Comparison of ENCODE assay signal across 26 cellular contexts in genomic region chr14:104878582-104878981, GRCh38. TPM values are rescaled to one million over a fixed set of nuclear protein-coding genes. Genes with fewer than 3 reads are reported as not detected.
DNase-seq lines count a peak whose midpoint lies in the region; ATAC-seq, FAIRE-seq and TF ChIP-seq lines count a peak whose summit lies in the region.
"Had no signal": no experiment of that assay in that cellular context is flagged by ENCODE, and none has a peak within 500 bp of the region (broad histone marks: within the 10 kb centered on the region; RNA-seq: fewer than 3 reads in every experiment).

No MANE protein-coding gene starts in this region.

- H3K4me3 ChIP-seq in HepG2 (replicated peaks in 1 of 3; ENCODE audit: insufficient read depth in 1 of 3, low read depth in 2 of 3, low read length in 3 of 3) (no peak overlapping the region), right lobe of liver (no peak overlapping the region), right cardiac atrium (ENCODE audit: low read length) (no peak overlapping the region)
- H3K4me3 ChIP-seq: cardiac muscle cell, pancreas, SK-N-MC, tibial artery had no signal

- H3K27ac ChIP-seq in HepG2 (ENCODE audit: extremely low read length, insufficient read depth, low read length) = no peak overlapping the region
- H3K27ac ChIP-seq in right lobe of liver = no peak overlapping the region
- no peak overlapping the region for H3K27ac ChIP-seq in right cardiac atrium (ENCODE audit: low read length)
- H3K27ac ChIP-seq: cardiac muscle cell, KMS-11, pancreas, SK-N-MC, tibial artery had no signal

- H3K4me2 ChIP-seq in HepG2 (ENCODE audit: low read depth, low read length) = no peak overlapping the region
- H3K4me2 ChIP-seq: KMS-11 had no signal

- TF ChIP-seq EP300 in HepG2 (IDR thresholded peaks at IDR 0.05; ENCODE audit: low read depth in 2 of 2, low read length in 2 of 2) (no peak), HepG2 (CRISPR knock-in tag; IDR thresholded peaks at IDR 0.05; ENCODE audit: borderline replicate concordance) (no peak)

- 100% methylated on average over 8 of the region's 14 CpGs for WGBS in HepG2 (ENCODE audit: low lambda C conversion rate)
- WGBS in right lobe of liver (ENCODE audit: insufficient coverage, low coverage, low lambda C conversion rate, missing lambda C conversion rate) = no CpG with 5 or more reads among the region's 14 CpGs
- 93% methylated on average over 14 of the region's 14 CpGs for WGBS in right cardiac atrium

- ATAC-seq in HepG2 (no peak), right lobe of liver (no peak), right cardiac atrium (no peak)
- ATAC-seq: CD8-positive, alpha-beta T cell; naive thymus-derived CD4-positive, alpha-beta T cell; pancreas; PC-3; stimulated activated naive CD8-positive, alpha-beta T cell treated with anti-CD3 and anti-CD28 coated beads, Interleukin-15, Interleukin-2, amounts not matched to agents 100 U/mL and 50 U/mL, for 24 hours had no signal

- H3K27me3 ChIP-seq in HepG2 (ENCODE audit: control insufficient read depth in 1 of 2, insufficient read depth in 2 of 2, low read length in 2 of 2) (no peaks in the 10 kb centered on the region), right lobe of liver (no peaks in the 10 kb centered on the region), right cardiac atrium (ENCODE audit: control insufficient read depth, insufficient read depth) (no peaks in the 10 kb centered on the region)
- H3K27me3 ChIP-seq: cardiac muscle cell, pancreas, tibial artery had no signal

- TF ChIP-seq RAD21 in HepG2 (CRISPR knock-in tag; IDR thresholded peaks at IDR 0.05) = no peak

- H2AFZ ChIP-seq in HepG2 (ENCODE audit: low read length) = no peak overlapping the region

- H3K4me1 ChIP-seq in HepG2 (ENCODE audit: insufficient read depth, low read length) = no peaks in the 10 kb centered on the region
- H3K4me1 ChIP-seq in right lobe of liver = peaks cover 0 to 15% (median 4%) of the 10 kb centered on the region in 4 donors
- H3K4me1 ChIP-seq in right cardiac atrium (ENCODE audit: control insufficient read depth, insufficient read depth, low read length) = no peaks in the 10 kb centered on the region
- H3K4me1 ChIP-seq: pancreas had no signal

- CTCF ChIA-PET in HepG2 (lab: Yijun Ruan, JAX; ENCODE audit: low intra/inter-chr PET ratio, low total read pairs) = no interaction called here

- no peaks in the 10 kb centered on the region for H3K79me2 ChIP-seq in HepG2 (ENCODE audit: insufficient read depth, low read length)

- POLR2A ChIA-PET in HepG2 (lab: Yijun Ruan, JAX) = no interaction called here

- H4K20me1 ChIP-seq in HepG2 (ENCODE audit: insufficient read depth, low read length) = peaks cover 5% of the 10 kb centered on the region; the same call in 1 of the 2 replicates

- FAIRE-seq in HepG2 (lab: Jason Lieb, UNC) = no peak
- FAIRE-seq: H54, pancreas had no signal

- TF ChIP-seq CTCF in HepG2 (CRISPR knock-in tag; IDR thresholded peaks at IDR 0.05) = no peak
- no peak for TF ChIP-seq CTCF in right lobe of liver (IDR thresholded peaks at IDR 0.05)

- in situ Hi-C loops in HepG2 (cut with HindIII; ENCODE audit: extremely low pct_ligation_motif_present, low pct_unique_long_range_greater_than_20kb) = no loop called here

- intact Hi-C loops in HepG2 (cut with micrococcal nuclease; ENCODE audit: unreplicated experiment) = no loop called here
- intact Hi-C loops in right lobe of liver (cut with DNase I) = no loop called here
- intact Hi-C loops in right cardiac atrium (cut with DNase I) = no loop called here

- peaks cover 13 to 28% of the 10 kb centered on the region in 2 experiments; a peak in 4 of 5 replicates for H3K36me3 ChIP-seq in HepG2 (replicated peaks in 1 of 2; ENCODE audit: control insufficient read depth in 1 of 2, insufficient read depth in 2 of 2, low read length in 2 of 2)
- H3K36me3 ChIP-seq in right lobe of liver = peaks cover 0 to 17% (median 0%) of the 10 kb centered on the region in 4 donors
- H3K36me3 ChIP-seq: cardiac muscle cell had no signal

- DNase-seq in HepG2 (ENCODE audit: low spot score) (no peak), right lobe of liver (no peak), NCI-H524 treated with DMSO at 0.1 percent for 48 hours (lab: John Stamatoyannopoulos, UW) (peak; percentile 92), right cardiac atrium (peak in 2 of 3 donors; percentile 39 to 44), RKO (ENCODE audit: low spot score) (no peak), NCI-H345 treated with DMSO at 0.1 percent for 48 hours (lab: John Stamatoyannopoulos, UW; ENCODE audit: unreplicated experiment) (no peak), epidermal melanocyte (ENCODE audit: insufficient read length, low spot score) (no peak)
- DNase-seq: activated B cell treated with CpG ODN at 0.5 μM for 24 hours; activated CD4-positive, alpha-beta T cell treated with anti-CD3 and anti-CD28 coated beads, Interleukin-2, amount 50 U/mL, for 48 hours; activated gamma-delta T cell treated with Interleukin-2 at 50 U/mL for 16 hours; amygdala; foreskin melanocyte; mesendoderm; MV-4-11; naive thymus-derived CD4-positive, alpha-beta T cell; NCI-H526 treated with DMSO at 0.1 percent for 48 hours; PC-3; stimulated activated naive CD8-positive, alpha-beta T cell treated with anti-CD3 and anti-CD28 coated beads, Interleukin-15, Interleukin-2, amounts not matched to agents 100 U/mL and 50 U/mL, for 24 hours; tibial artery had no signal

- H3K9me3 ChIP-seq in HepG2 (ENCODE audit: low read length) (no peaks in the 10 kb centered on the region), right lobe of liver (no peaks in the 10 kb centered on the region), right cardiac atrium (ENCODE audit: control insufficient read depth, low read length) (no peaks in the 10 kb centered on the region)
- H3K9me3 ChIP-seq: pancreas, tibial artery had no signal

- TF ChIP-seq POLR2A in HepG2 (IDR thresholded peaks at IDR 0.05; ENCODE audit: insufficient read depth in 1 of 2, low read depth in 2 of 2, low read length in 2 of 2) (no peak), right lobe of liver (IDR thresholded peaks at IDR 0.05) (no peak)

- H3K9ac ChIP-seq in HepG2 (ENCODE audit: insufficient read depth, low read depth, low read length) = no peak overlapping the region
- H3K9ac ChIP-seq: KMS-11 had no signal

- no TSS peak for BruUV-seq in HepG2 (replicated peaks; lab: Mats Ljungman, UMichigan)

RNA-seq across cellular contexts. Expression of gene CEP170B, which starts 13.5 kb away (rescaled TPM):
- total RNA-seq in HepG2 (2016; rRNA removed; fragmentation: Illumina TruSeq; extraction: Trizol) = 4.4 and 8.8 TPM in 2 replicates
- total RNA-seq in HepG2 (2016; cell fraction: cytosol; rRNA removed; fragmentation: Illumina TruSeq; extraction: Trizol; ENCODE audit: low read depth) = 1.9 and 3.8 TPM in 2 replicates
- 3.5 and 8.9 TPM in 2 replicates for total RNA-seq in HepG2 (2016; cell fraction: insoluble cytoplasmic fraction; rRNA removed; fragmentation: Illumina TruSeq; extraction: Trizol)
- total RNA-seq in HepG2 (2016; cell fraction: membrane; rRNA removed; fragmentation: Illumina TruSeq; extraction: Trizol) = 2.8 and 3.2 TPM in 2 replicates
- total RNA-seq in HepG2 (2016; cell fraction: nucleus; rRNA removed; fragmentation: Illumina TruSeq; extraction: Trizol) = 7.2 and 8.8 TPM in 2 replicates
- 4.3 and 6.2 TPM in 2 replicates for polyA plus RNA-seq in HepG2 (2011; rRNA removed)
- polyA plus RNA-seq in HepG2 (2011; cell fraction: cytosol; rRNA removed) = 3.5 and 4.9 TPM in 2 replicates
- polyA plus RNA-seq in HepG2 (2011; cell fraction: nucleus; rRNA removed) = 25.2 and 37.7 TPM in 2 replicates
- 7.4 and 10.5 TPM in 2 replicates for polyA plus RNA-seq in HepG2 (2012)
- 0.50 and 0.58 TPM in 2 replicates for polyA plus RNA-seq in HepG2 (2016; cell fraction: cytosol; fragmentation: Illumina TruSeq; extraction: Trizol; ENCODE audit: low read depth)
- polyA plus RNA-seq in HepG2 (2016; cell fraction: insoluble cytoplasmic fraction; fragmentation: Illumina TruSeq; extraction: Trizol; ENCODE audit: low read depth) = 4.9 and 7.1 TPM in 2 replicates
- 1.8 and 2.2 TPM in 2 replicates for polyA plus RNA-seq in HepG2 (2016; cell fraction: membrane; fragmentation: Illumina TruSeq; extraction: Trizol; ENCODE audit: low read depth)
- 43.8 and 50.2 TPM in 2 replicates for polyA plus RNA-seq in HepG2 (2016; cell fraction: nucleus; fragmentation: Illumina TruSeq; extraction: Trizol; ENCODE audit: insufficient read depth, low read depth)
- 6.4 and 7.9 TPM in 2 replicates for polyA minus RNA-seq in HepG2 (2011; rRNA and poly(A)+ RNA removed; ENCODE audit: low replicate concordance)
- polyA minus RNA-seq in HepG2 (2011; cell fraction: cytosol; rRNA and poly(A)+ RNA removed) = 4.6 and 7.0 TPM in 2 replicates
- 4.1 and 5.7 TPM in 2 replicates for polyA minus RNA-seq in HepG2 (2011; cell fraction: nucleus; rRNA and poly(A)+ RNA removed)
- total RNA-seq in right lobe of liver = 10 to 100 TPM; 13.2 to 22.4 (median 16.8) TPM
- total RNA-seq in right cardiac atrium = 10 to 100 TPM; 10.4 to 19.1 (median 11.9) TPM
- 8.4 TPM for polyA plus RNA-seq in right cardiac atrium

RNA-seq across cellular contexts. Expression of gene PLD4, which starts 46.1 kb away (rescaled TPM):
- not detected in 2 replicates for total RNA-seq in HepG2 (2016; rRNA removed; fragmentation: Illumina TruSeq; extraction: Trizol)
- total RNA-seq in HepG2 (2016; cell fraction: cytosol; rRNA removed; fragmentation: Illumina TruSeq; extraction: Trizol; ENCODE audit: low read depth) = not detected in 2 replicates
- not detected in 2 replicates for total RNA-seq in HepG2 (2016; cell fraction: insoluble cytoplasmic fraction; rRNA removed; fragmentation: Illumina TruSeq; extraction: Trizol)
- total RNA-seq in HepG2 (2016; cell fraction: membrane; rRNA removed; fragmentation: Illumina TruSeq; extraction: Trizol) = not detected in 2 replicates
- not detected in 2 replicates for total RNA-seq in HepG2 (2016; cell fraction: nucleus; rRNA removed; fragmentation: Illumina TruSeq; extraction: Trizol)
- polyA plus RNA-seq in HepG2 (2011; rRNA removed) = not detected in 2 replicates
- polyA plus RNA-seq in HepG2 (2011; cell fraction: cytosol; rRNA removed) = not detected in 2 replicates
- not detected in 2 replicates for polyA plus RNA-seq in HepG2 (2011; cell fraction: nucleus; rRNA removed)
- polyA plus RNA-seq in HepG2 (2012) = not detected in 2 replicates
- not detected in 2 replicates for polyA plus RNA-seq in HepG2 (2016; cell fraction: cytosol; fragmentation: Illumina TruSeq; extraction: Trizol; ENCODE audit: low read depth)
- not detected in 2 replicates for polyA plus RNA-seq in HepG2 (2016; cell fraction: insoluble cytoplasmic fraction; fragmentation: Illumina TruSeq; extraction: Trizol; ENCODE audit: low read depth)
- not detected in 2 replicates for polyA plus RNA-seq in HepG2 (2016; cell fraction: membrane; fragmentation: Illumina TruSeq; extraction: Trizol; ENCODE audit: low read depth)
- not detected in 2 replicates for polyA plus RNA-seq in HepG2 (2016; cell fraction: nucleus; fragmentation: Illumina TruSeq; extraction: Trizol; ENCODE audit: insufficient read depth, low read depth)
- polyA minus RNA-seq in HepG2 (2011; rRNA and poly(A)+ RNA removed; ENCODE audit: low replicate concordance) = 0.02 TPM in 1 of 2 replicates, not detected in the other
- not detected in 2 replicates for polyA minus RNA-seq in HepG2 (2011; cell fraction: cytosol; rRNA and poly(A)+ RNA removed)
- not detected in 2 replicates for polyA minus RNA-seq in HepG2 (2011; cell fraction: nucleus; rRNA and poly(A)+ RNA removed)
- under 1 TPM in 4 of 6 experiments, not detected in 2; 0.12 to 0.49 (median 0.33) TPM for total RNA-seq in right lobe of liver
- total RNA-seq in right cardiac atrium = under 1 TPM; 0.06 to 0.88 (median 0.20) TPM
- 0.05 TPM for polyA plus RNA-seq in right cardiac atrium
- total RNA-seq: epithelial cell of proximal tubule had no signal

Comparison
In these comparisons a context has a peak if more than half of its experiments do, and no peak if none do; other contexts are left out.
1. DNase-seq: peak in NCI-H524 treated with DMSO at 0.1 percent for 48 hours (single experiment) and right cardiac atrium (2 of 3); none in HepG2 (single experiment), right lobe of liver (0 of 3), RKO (single experiment), NCI-H345 treated with DMSO at 0.1 percent for 48 hours (single experiment) and epidermal melanocyte (single experiment).